ENCODE assay signal across 26 cellular contexts in the genomic region with DNA sequence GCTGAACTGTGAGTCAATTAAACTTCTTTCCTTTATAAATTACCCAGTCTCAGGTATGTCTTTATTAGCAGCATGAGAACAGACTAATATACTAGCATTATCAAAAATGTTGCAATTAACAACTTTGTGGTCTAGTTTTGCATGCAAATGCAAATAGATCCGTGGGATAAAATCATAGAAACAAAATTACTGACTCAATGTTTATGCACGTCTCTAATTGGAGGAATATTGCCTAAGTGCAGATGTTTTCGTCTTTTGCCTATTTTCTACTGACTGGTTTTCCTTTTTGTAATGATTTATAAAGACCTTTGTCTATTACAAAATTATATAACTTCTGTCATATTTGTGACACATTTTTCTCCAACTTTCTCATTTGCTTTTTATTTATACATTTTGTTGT.
"Had no signal": no experiment of that assay in that cellular context is flagged by ENCODE, and none has a peak within 500 bp of the region (broad histone marks: within the 10 kb centered on the region; RNA-seq: fewer than 3 reads in every experiment).

No MANE protein-coding gene starts in this region.

- DNase-seq: naive thymus-derived CD4-positive, alpha-beta T cell; natural killer cell; nephron progenitor cell; nucleus accumbens; pancreas; psoas muscle; right cardiac atrium; right lobe of liver; sigmoid colon; small intestine; stimulated activated CD4-positive, alpha-beta T cell treated with anti-CD3 and anti-CD28 coated beads, Interleukin-15, amount 100 ng/mL, for 24 hours; stimulated activated CD4-positive, alpha-beta T cell treated with anti-CD3 and anti-CD28 coated beads, Interleukin-2, amount 100 ng/mL, for 24 hours; stimulated activated CD4-positive, alpha-beta T cell treated with anti-CD3 and anti-CD28 coated beads, Interleukin-2, amount 100 ng/mL, for 48 hours; stimulated activated CD4-positive, alpha-beta T cell treated with anti-CD3 and anti-CD28 coated beads, Interleukin-4, amount 100 ng/mL, for 24 hours; stimulated activated naive B cell treated with anti-CD40 and anti-IgM and Interleukin-4, amounts not matched to agents 10 μg/mL and 1 μg/mL and 100 μg/mL, for 72 hours; stimulated activated naive CD4-positive, alpha-beta T cell treated with Interleukin-2 at 50 U/mL for 16 hours; stomach; thyroid gland; trophoblast cell; upper lobe of left lung had no signal

- H3K4me3 ChIP-seq: pancreas, psoas muscle, right lobe of liver, sigmoid colon, stomach, thoracic aorta, thyroid gland, tibial nerve, upper lobe of left lung, vagina had no signal

- H3K4me1 ChIP-seq: pancreas, psoas muscle, right lobe of liver, sigmoid colon, stomach, thyroid gland, tibial nerve, upper lobe of left lung, vagina had no signal

- H3K27ac Mint-ChIP-seq: naive thymus-derived CD4-positive, alpha-beta T cell; natural killer cell; nephron progenitor cell; stimulated activated effector memory CD8-positive, alpha-beta T cell treated with anti-CD3 and anti-CD28 coated beads, Interleukin-12 subunit alpha, Interleukin-12 subunit beta, amount 100 ng/mL, for 72 hours; stimulated activated naive B cell treated with anti-CD40 and anti-IgM and Interleukin-4, amounts not matched to agents 10 μg/mL and 1 μg/mL and 100 μg/mL, for 72 hours; stimulated activated naive CD8-positive, alpha-beta T cell treated with anti-CD3 and anti-CD28 coated beads, Interleukin-15, Interleukin-2, amounts not matched to agents 100 ng/mL and 50 ng/mL, for 24 hours had no signal

- H3K4me1 Mint-ChIP-seq: naive thymus-derived CD4-positive, alpha-beta T cell; nephron progenitor cell; neural crest cell had no signal

- H3K36me3 ChIP-seq: pancreas, right lobe of liver, sigmoid colon, stomach, thoracic aorta, thyroid gland, tibial nerve, upper lobe of left lung, vagina had no signal

- H3K9me3 Mint-ChIP-seq: naive thymus-derived CD4-positive, alpha-beta T cell; natural killer cell; nephron progenitor cell; neural crest cell; stimulated activated effector memory CD8-positive, alpha-beta T cell treated with anti-CD3 and anti-CD28 coated beads, Interleukin-12 subunit alpha, Interleukin-12 subunit beta, amount 100 ng/mL, for 72 hours; stimulated activated naive CD8-positive, alpha-beta T cell treated with anti-CD3 and anti-CD28 coated beads, Interleukin-15, Interleukin-2, amounts not matched to agents 100 ng/mL and 50 ng/mL, for 24 hours had no signal

- H3K27me3 ChIP-seq: pancreas, right lobe of liver, sigmoid colon, stomach, thyroid gland, tibial nerve, upper lobe of left lung, vagina had no signal

- H3K36me3 Mint-ChIP-seq: naive thymus-derived CD4-positive, alpha-beta T cell; natural killer cell; stimulated activated effector memory CD8-positive, alpha-beta T cell treated with anti-CD3 and anti-CD28 coated beads, Interleukin-12 subunit alpha, Interleukin-12 subunit beta, amount 100 ng/mL, for 72 hours; stimulated activated naive B cell treated with anti-CD40 and anti-IgM and Interleukin-4, amounts not matched to agents 10 μg/mL and 1 μg/mL and 100 μg/mL, for 72 hours had no signal

- H3K27ac ChIP-seq: pancreas, psoas muscle, right lobe of liver, sigmoid colon, stomach, thoracic aorta, thyroid gland, tibial nerve, upper lobe of left lung, vagina had no signal

- H3K27me3 Mint-ChIP-seq: stimulated activated naive B cell treated with anti-CD40 and anti-IgM and Interleukin-4, amounts not matched to agents 10 μg/mL and 1 μg/mL and 100 μg/mL, for 72 hours; stimulated activated naive CD8-positive, alpha-beta T cell treated with anti-CD3 and anti-CD28 coated beads, Interleukin-15, Interleukin-2, amounts not matched to agents 100 ng/mL and 50 ng/mL, for 24 hours had no signal

- H3K4me3 Mint-ChIP-seq: naive thymus-derived CD4-positive, alpha-beta T cell; natural killer cell; nephron progenitor cell; neural crest cell; stimulated activated effector memory CD8-positive, alpha-beta T cell treated with anti-CD3 and anti-CD28 coated beads, Interleukin-12 subunit alpha, Interleukin-12 subunit beta, amount 100 ng/mL, for 72 hours; stimulated activated naive B cell treated with anti-CD40 and anti-IgM and Interleukin-4, amounts not matched to agents 10 μg/mL and 1 μg/mL and 100 μg/mL, for 72 hours; stimulated activated naive CD8-positive, alpha-beta T cell treated with anti-CD3 and anti-CD28 coated beads, Interleukin-15, Interleukin-2, amounts not matched to agents 100 ng/mL and 50 ng/mL, for 24 hours had no signal

- H3K9me3 ChIP-seq: pancreas, psoas muscle, right lobe of liver, sigmoid colon, stomach, thoracic aorta, thyroid gland, tibial nerve, upper lobe of left lung, vagina had no signal
